Comparison of ENCODE assay signal across 2 cellular contexts in genomic region chrX:132071260-132071659, GRCh38.
TF ChIP-seq lines count a peak whose summit lies in the region.

No MANE protein-coding gene starts in this region.

TF ChIP-seq in GM12878, 131 proteins besides CTCF, POLR2A, EP300 and RAD21:
- TF ChIP-seq MEF2B (IDR thresholded peaks at IDR 0.05; ENCODE audit: partially characterized antibody, poor library complexity, severe bottlenecking) (no peak), SMC3 (IDR thresholded peaks at IDR 0.05; ENCODE audit: borderline replicate concordance, low read length) (peak; percentile 20; the same call in 1 of the 2 replicates)

TF ChIP-seq in HepG2, 621 proteins besides CTCF, POLR2A, EP300 and RAD21:
- TF ChIP-seq MYPOP (CRISPR knock-in tag; IDR thresholded peaks at IDR 0.05) (no peak), STAG1 (CRISPR knock-in tag; IDR thresholded peaks at IDR 0.05) (peak; percentile 30; the same call in 1 of the 2 replicates)
